Comparison of ENCODE assay signal across 1 cellular context in the genomic region with DNA sequence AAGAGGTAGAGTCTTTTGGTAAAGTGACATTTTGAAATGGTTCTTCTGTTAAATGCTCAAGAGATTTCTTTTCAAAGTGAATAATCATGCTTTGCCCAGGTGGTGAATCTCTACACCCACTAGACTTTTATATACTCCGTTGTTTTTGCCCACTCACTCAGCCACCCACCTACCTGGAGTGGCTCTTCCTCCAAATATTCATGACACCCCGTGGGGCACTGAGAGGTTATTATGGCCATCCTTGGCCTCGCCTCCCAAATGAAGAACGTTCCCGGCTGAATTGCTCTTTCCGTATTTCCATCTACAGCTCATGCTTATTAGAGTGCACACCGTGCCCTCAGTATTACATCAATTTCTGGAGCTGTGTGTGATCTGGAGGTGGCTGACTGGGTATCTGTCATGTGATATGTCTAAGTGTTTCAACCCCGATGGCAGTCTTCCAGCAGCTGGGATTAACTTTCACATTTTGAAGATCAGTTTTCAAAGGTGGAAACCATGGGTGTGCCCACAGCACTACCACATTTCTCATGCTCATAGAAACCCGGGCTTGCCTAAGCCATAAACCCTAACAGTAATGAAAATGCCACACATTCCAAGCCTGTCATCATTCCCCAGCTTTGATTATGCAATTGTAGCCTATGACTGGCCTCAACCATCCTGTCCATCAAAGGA.
TF ChIP-seq lines count a peak whose summit lies in the region.

No MANE protein-coding gene starts in this region.

TF ChIP-seq in HEK293, 187 proteins besides CTCF, POLR2A, EP300 and RAD21 (continued from another document):
- TF ChIP-seq PRDM10 (tag by site-specific recombination; IDR thresholded peaks at IDR 0.05) (peak; percentile 73), ZNF366 (tag by site-specific recombination; conservative IDR thresholded peaks at IDR 0.05) (peak; percentile 64; the same call in 1 of the 2 replicates), SP7 (tag by site-specific recombination; IDR thresholded peaks at IDR 0.05) (peak; percentile 93)
TF ChIP-seq in HEK293: peak in this region for 39.
